10 cellular contexts compared by ENCODE assay signal in genomic region chr13:30145709-30146367, GRCh38.
DNase-seq lines count a peak whose midpoint lies in the region; ATAC-seq and TF ChIP-seq lines count a peak whose summit lies in the region.
"Had no signal": no experiment of that assay in that cellular context is flagged by ENCODE, and none has a peak within 500 bp of the region (broad histone marks: within the 10 kb centered on the region; RNA-seq: fewer than 3 reads in every experiment).

No MANE protein-coding gene starts in this region.

- peak overlapping the region; percentile 87 for H3K27ac Mint-ChIP-seq in activated naive CD4-positive, alpha-beta T cell treated with anti-CD3 and anti-CD28 coated beads, Interleukin-2, amount 50 U/mL, for 24 hours
- H3K27ac Mint-ChIP-seq in WTC11: no peak overlapping the region

- TF ChIP-seq CTCF in GM12865 (IDR thresholded peaks at IDR 0.05; ENCODE audit: insufficient read depth, low read depth, low read length, missing control alignments) (no peak), WTC11 (IDR thresholded peaks at IDR 0.05) (no peak)

- H3K9me3 Mint-ChIP-seq in activated naive CD4-positive, alpha-beta T cell treated with anti-CD3 and anti-CD28 coated beads, Interleukin-2, amount 50 U/mL, for 24 hours: no peaks in the 10 kb centered on the region
- peaks cover 20% of the 10 kb centered on the region for H3K9me3 Mint-ChIP-seq in WTC11

- ATAC-seq in GM19324 (IDR thresholded peaks at IDR 0.05; ENCODE audit: low FRiP score, unreplicated experiment): peak; percentile 43
- ATAC-seq in HG03039 (IDR thresholded peaks at IDR 0.05; ENCODE audit: unreplicated experiment): peak; percentile 60
- ATAC-seq in WTC11: no peak
- ATAC-seq: right lobe of liver had no signal

- H3K36me3 Mint-ChIP-seq in activated naive CD4-positive, alpha-beta T cell treated with anti-CD3 and anti-CD28 coated beads, Interleukin-2, amount 50 U/mL, for 24 hours: peaks cover 3% of the 10 kb centered on the region
- no peaks in the 10 kb centered on the region for H3K36me3 Mint-ChIP-seq in WTC11

- DNase-seq in GM12865 (ENCODE audit: low read depth) (peak; percentile 93), NOMO-1 treated with dmso at 0.1 percent for 144 hours (lab: John Stamatoyannopoulos, UW; ENCODE audit: unreplicated experiment) (no peak), WTC11 (ENCODE audit: low spot score) (no peak), amniotic stem cell (lab: John Stamatoyannopoulos, UW) (no peak), NCI-H1694 (lab: John Stamatoyannopoulos, UW) (no peak)
- DNase-seq: kidney glomerular epithelial cell, right lobe of liver had no signal

- peak overlapping the region; percentile 28 for H3K4me3 ChIP-seq in GM12865 (ENCODE audit: low read depth, low read length)
- H3K4me3 ChIP-seq: right lobe of liver had no signal

- peak overlapping the region; percentile 73 for H3K4me3 Mint-ChIP-seq in activated naive CD4-positive, alpha-beta T cell treated with anti-CD3 and anti-CD28 coated beads, Interleukin-2, amount 50 U/mL, for 24 hours
- no peak overlapping the region for H3K4me3 Mint-ChIP-seq in WTC11

- H3K27me3 Mint-ChIP-seq in activated naive CD4-positive, alpha-beta T cell treated with anti-CD3 and anti-CD28 coated beads, Interleukin-2, amount 50 U/mL, for 24 hours: no peaks in the 10 kb centered on the region
- no peaks in the 10 kb centered on the region; the same call in 1 of the 2 replicates for H3K27me3 Mint-ChIP-seq in WTC11 (ENCODE audit: low read depth)

- CTCF ChIA-PET in WTC11 (lab: Charles Lee): interaction anchor here (0.5 to 2.6 kb wide), 2 partner anchors 13 to 208 kb away, joined by 3 to 14 read pairs; no protein-coding TSS in a partner anchor

- POLR2A ChIA-PET in WTC11 (lab: Charles Lee): no interaction called here

- H3K4me1 Mint-ChIP-seq in activated naive CD4-positive, alpha-beta T cell treated with anti-CD3 and anti-CD28 coated beads, Interleukin-2, amount 50 U/mL, for 24 hours: peaks cover 91% of the 10 kb centered on the region
- peaks cover 5% of the 10 kb centered on the region; the same call in 1 of the 2 replicates for H3K4me1 Mint-ChIP-seq in WTC11

TF ChIP-seq in WTC11, 78 proteins besides CTCF, POLR2A, EP300 and RAD21:
- TF ChIP-seq RORB (CRISPR knock-in tag; IDR thresholded peaks at IDR 0.05) (no peak), ATF3 (CRISPR knock-in tag; conservative IDR thresholded peaks at IDR 0.05) (no peak), FOXP1 (CRISPR knock-in tag; IDR thresholded peaks at IDR 0.05; ENCODE audit: borderline replicate concordance) (no peak), SMAD3 (CRISPR knock-in tag; IDR thresholded peaks at IDR 0.05; ENCODE audit: borderline replicate concordance) (no peak), NR1H2 (CRISPR knock-in tag; IDR thresholded peaks at IDR 0.05) (no peak), OVOL2 (CRISPR knock-in tag; IDR thresholded peaks at IDR 0.05; ENCODE audit: borderline replicate concordance) (no peak), FOXP4 (CRISPR knock-in tag; IDR thresholded peaks at IDR 0.05) (no peak), E2F1 (CRISPR knock-in tag; IDR thresholded peaks at IDR 0.05) (no peak)
